In the genomic region with DNA sequence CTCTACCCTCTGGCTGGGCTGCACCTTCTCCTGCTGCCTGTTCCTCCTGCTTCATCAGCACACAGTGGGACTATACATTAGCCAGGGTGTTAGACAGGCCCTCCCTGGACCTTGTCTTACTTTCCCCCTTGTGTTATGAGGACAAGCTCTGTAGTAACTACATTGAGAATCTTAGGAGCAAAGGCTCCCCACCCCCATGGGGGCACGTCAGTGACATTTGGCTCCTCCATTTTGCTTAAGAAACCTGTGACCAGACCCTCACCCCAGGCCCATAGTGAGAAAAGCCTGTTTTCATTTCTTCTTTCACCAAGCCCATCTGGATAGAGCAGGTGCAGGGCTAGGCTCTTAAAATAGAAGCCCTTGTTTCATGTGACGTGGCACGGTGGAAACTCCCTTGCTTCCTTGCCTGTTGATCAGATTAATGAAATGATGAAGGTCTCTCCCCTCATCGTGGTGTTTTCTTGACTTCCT, we compare ENCODE assay signal across 16 cellular contexts.
A peak's percentile ranks its signal among the peaks of the same experiment; 100 is the strongest.
DNase-seq lines count a peak whose midpoint lies in the region; ATAC-seq, FAIRE-seq and TF ChIP-seq lines count a peak whose summit lies in the region.
"Had no signal": no experiment of that assay in that cellular context is flagged by ENCODE, and none has a peak within 500 bp of the region (broad histone marks: within the 10 kb centered on the region; RNA-seq: fewer than 3 reads in every experiment).

No MANE protein-coding gene starts in this region.

- no peak for FAIRE-seq in kidney (lab: Jason Lieb, UNC)
- FAIRE-seq: astrocyte had no signal

- H3K36me3 ChIP-seq in kidney (ENCODE audit: control insufficient read depth in 1 of 2, insufficient read depth in 2 of 2, low read length in 2 of 2) = no peaks in the 10 kb centered on the region
- H3K36me3 ChIP-seq: right lobe of liver had no signal

- H3K9me3 ChIP-seq in kidney (ENCODE audit: control insufficient read depth in 1 of 2, low read length in 2 of 2) = no peaks in the 10 kb centered on the region
- H3K9me3 ChIP-seq: right lobe of liver had no signal

- intact Hi-C loops in left colon (cut with DNase I, micrococcal nuclease) = no loop called here
- intact Hi-C loops in kidney (cut with DNase I) = no loop called here

- H3K27ac ChIP-seq in kidney (ENCODE audit: low read depth in 2 of 2, low read length in 2 of 2) = no peak overlapping the region
- H3K27ac ChIP-seq: right lobe of liver had no signal

- ATAC-seq in GM18861 (IDR thresholded peaks at IDR 0.05; ENCODE audit: unreplicated experiment) = peak; percentile 65
- peak; percentile 78 for ATAC-seq in GM21515 (IDR thresholded peaks at IDR 0.05; ENCODE audit: unreplicated experiment)
- peak; percentile 81 for ATAC-seq in HG03159 (IDR thresholded peaks at IDR 0.05; ENCODE audit: unreplicated experiment)
- ATAC-seq in left colon = peak; percentile 22
- ATAC-seq: right lobe of liver, Right ventricle myocardium inferior had no signal

- H3K4me1 ChIP-seq in kidney (ENCODE audit: control insufficient read depth in 1 of 2, insufficient read depth in 1 of 2, low read depth in 1 of 2, low read length in 2 of 2) = no peaks in the 10 kb centered on the region
- H3K4me1 ChIP-seq: right lobe of liver had no signal

- no peak overlapping the region for H3K4me3 ChIP-seq in kidney (ENCODE audit: low read length in 2 of 2)
- H3K4me3 ChIP-seq: lung, right lobe of liver had no signal

- no peak overlapping the region for H3K9ac ChIP-seq in kidney (ENCODE audit: low read length in 2 of 2)

- DNase-seq in left colon (peak in 1 of 2 donors; percentile 50), hepatic stellate cell (ENCODE audit: low spot score) (no peak), NCI-H2171 (lab: John Stamatoyannopoulos, UW) (no peak), kidney (no peak), SW480 (ENCODE audit: low spot score) (no peak)
- DNase-seq: activated CD4-positive, alpha-beta T cell treated with anti-CD3 and anti-CD28 coated beads, Interleukin-2, amount 50 U/mL, for 1 hour; DMS79; HFFc6; NCI-H1417 treated with DMSO at 0.1 percent for 48 hours; right lobe of liver had no signal

- no peak for TF ChIP-seq CTCF in kidney (IDR thresholded peaks at IDR 0.05; ENCODE audit: borderline replicate concordance, extremely low read depth, insufficient read depth)

Comparison
In these comparisons a context has a peak if more than half of its experiments do, and no peak if none do; other contexts are left out.
1. ATAC-seq: peak in every context shown above with its lines; median percentile 81 in HG03159; 78 in GM21515; 65 in GM18861; 22 in left colon.